1 cellular context compared by ENCODE assay signal in the genomic region with DNA sequence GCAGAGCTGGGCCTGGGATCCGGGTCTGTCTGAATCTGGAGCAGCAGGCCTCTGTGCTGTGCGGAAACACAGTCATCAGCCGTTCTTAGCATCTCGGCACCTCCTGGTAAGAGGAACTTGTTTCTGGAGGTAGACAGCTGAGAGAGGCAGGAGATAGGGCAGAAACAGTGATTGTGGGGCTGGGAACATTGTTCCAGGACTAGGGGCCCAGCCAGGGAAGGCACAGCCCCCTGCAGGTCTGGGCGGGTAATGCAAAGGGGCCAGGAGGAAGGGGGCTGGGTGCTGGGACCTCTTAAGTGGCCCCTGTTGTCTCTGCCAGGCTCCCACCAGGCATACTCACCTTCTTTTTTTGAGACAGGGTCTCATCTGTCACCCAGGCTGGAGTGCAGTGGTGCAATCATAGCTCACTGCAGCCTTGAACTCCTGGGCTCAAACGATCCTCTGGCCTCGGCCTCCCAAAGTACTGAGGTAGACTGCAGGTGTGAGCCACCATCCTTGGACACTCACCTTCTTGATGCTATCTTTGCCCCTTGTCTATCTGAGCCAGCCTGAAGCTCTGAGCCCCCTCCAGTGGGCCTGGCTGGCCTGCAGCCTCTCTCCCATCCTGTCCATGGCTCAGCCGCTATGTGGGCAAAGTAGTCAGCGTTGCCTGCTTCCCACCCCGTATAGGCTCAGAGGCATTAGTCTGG.
TF ChIP-seq lines count a peak whose summit lies in the region.

No MANE protein-coding gene starts in this region.

TF ChIP-seq in IMR-90, 13 proteins besides CTCF, POLR2A, EP300 and RAD21 (continued from another document):
- TF ChIP-seq FOS (IDR thresholded peaks at IDR 0.05; ENCODE audit: low read depth, low read length) (no peak), MXI1 (IDR thresholded peaks at IDR 0.05; ENCODE audit: borderline replicate concordance, low read depth, low read length) (no peak), RFX5 (IDR thresholded peaks at IDR 0.05; ENCODE audit: low read depth, low read length) (no peak), RCOR1 (IDR thresholded peaks at IDR 0.05; ENCODE audit: insufficient replicate concordance, low read length) (no peak), CEBPB (IDR thresholded peaks at IDR 0.05; ENCODE audit: low read depth, low read length) (no peak), CHD1 (IDR thresholded peaks at IDR 0.05; ENCODE audit: low read depth, low read length) (no peak), MAFK (IDR thresholded peaks at IDR 0.05; ENCODE audit: low read depth, low read length) (no peak), NFE2L2 (IDR thresholded peaks at IDR 0.05; ENCODE audit: low read depth, low read length) (no peak), USF2 (IDR thresholded peaks at IDR 0.05; ENCODE audit: low read depth, low read length) (no peak), BHLHE40 (IDR thresholded peaks at IDR 0.05; ENCODE audit: low read depth, low read length) (no peak), SMC3 (IDR thresholded peaks at IDR 0.05; ENCODE audit: low read depth, low read length) (no peak), MAZ (IDR thresholded peaks at IDR 0.05; ENCODE audit: borderline replicate concordance, low read depth, low read length) (no peak)
